Comparison of ENCODE assay signal across 8 cellular contexts in the genomic region with DNA sequence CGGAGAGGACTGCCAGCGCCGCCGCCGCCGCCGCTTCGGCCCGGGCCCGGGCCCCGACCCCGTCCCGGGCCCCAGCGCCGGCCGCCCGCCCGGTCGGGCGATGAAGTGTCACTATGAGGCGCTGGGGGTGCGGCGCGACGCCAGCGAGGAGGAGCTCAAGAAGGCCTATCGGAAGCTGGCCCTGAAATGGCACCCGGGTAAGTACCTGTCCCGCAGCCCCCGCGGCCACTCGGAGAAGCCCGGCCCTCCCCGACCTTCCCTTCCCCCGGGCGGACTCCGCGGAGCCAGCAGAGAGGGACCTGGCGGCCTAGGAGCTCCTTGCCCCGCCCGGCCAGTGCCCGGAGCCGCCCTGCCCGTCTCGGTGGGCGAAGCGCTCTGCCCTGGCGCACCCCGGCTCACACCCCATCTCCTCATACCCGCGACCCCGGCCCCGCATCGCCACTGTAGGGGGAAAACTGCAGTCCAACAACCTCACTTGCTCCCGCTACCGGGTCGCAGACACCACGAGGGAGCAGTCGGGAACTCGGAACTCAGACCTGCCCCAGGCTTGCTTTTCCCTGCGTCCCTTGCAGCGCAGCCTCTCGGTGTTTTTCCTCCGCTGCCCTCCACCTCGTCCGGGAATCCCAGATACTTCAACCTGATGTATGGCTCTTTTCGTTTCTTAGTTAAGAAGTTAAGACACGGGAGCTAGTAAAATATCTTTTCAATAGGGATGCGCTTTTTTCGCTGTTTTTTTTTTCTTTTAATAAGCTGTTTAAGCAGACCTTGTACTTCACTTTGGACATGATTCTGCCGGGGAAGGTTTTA. TPM values are rescaled to one million over a fixed set of nuclear protein-coding genes. Genes with fewer than 3 reads are reported as not detected.
DNase-seq lines count a peak whose midpoint lies in the region; ATAC-seq, FAIRE-seq and TF ChIP-seq lines count a peak whose summit lies in the region.

No MANE protein-coding gene starts in this region.

- intact Hi-C loops in mucosa of descending colon (cut with DNase I, micrococcal nuclease), result no loop called here

- H3K79me2 ChIP-seq in OCI-LY3 (ENCODE audit: low read length), result peaks cover 42% of the 10 kb centered on the region

- H3K36me3 ChIP-seq in OCI-LY3 (replicated peaks; ENCODE audit: low read depth, low read length) (peaks cover 21% of the 10 kb centered on the region), mucosa of descending colon (ENCODE audit: low read depth) (no peaks in the 10 kb centered on the region)

- peak overlapping the region; percentile 72 for H3K4me2 ChIP-seq in OCI-LY3 (ENCODE audit: low read length)

- H3K9ac ChIP-seq in OCI-LY3 (ENCODE audit: low read length), result peak overlapping the region; percentile 90

- no peaks in the 10 kb centered on the region for H3K27me3 ChIP-seq in OCI-LY3 (ENCODE audit: low read depth, low read length)

- peak; percentile 84 for DNase-seq in D341Med (ENCODE audit: low spot score)
- DNase-seq in HTR-8/SVneo (ENCODE audit: insufficient read length, low spot score), result peak; percentile 85
- DNase-seq in activated T-cell treated with anti-CD3 and anti-CD28 coated beads for 24 hours (ENCODE audit: low read depth), result peak; percentile 68
- DNase-seq in epithelial cell of esophagus (ENCODE audit: low read depth), result peak; percentile 91
- peak; percentile 90 to 94 (median 92) for DNase-seq in mucosa of descending colon
- DNase-seq in stimulated activated CD8-positive, alpha-beta memory T cell treated with anti-CD3 and anti-CD28 coated beads, Interleukin-4, amount 100 ng/mL, for 24 hours (ENCODE audit: low read depth), result peak; percentile 71

- ATAC-seq in GM21390 (IDR thresholded peaks at IDR 0.05; ENCODE audit: unreplicated experiment) (peak; percentile 73), mucosa of descending colon (peak; percentile 80)

- no peaks in the 10 kb centered on the region for H4K20me1 ChIP-seq in OCI-LY3 (ENCODE audit: insufficient read depth, low read length)

- H3K4me3 ChIP-seq in OCI-LY3 (ENCODE audit: low read length), result peak overlapping the region; percentile 99
- peak overlapping the region; percentile 77 for H3K4me3 ChIP-seq in epithelial cell of esophagus (ENCODE audit: low read length)
- peak overlapping the region; percentile 58 for H3K4me3 ChIP-seq in mucosa of descending colon

- H2AFZ ChIP-seq in OCI-LY3 (ENCODE audit: low read depth, low read length), result peak overlapping the region; percentile 56; the same call in 1 of the 2 replicates

- FAIRE-seq in HTR-8/SVneo (lab: Jason Lieb, UNC), result peak; percentile 67

- no peaks in the 10 kb centered on the region for H3K9me3 ChIP-seq in OCI-LY3 (ENCODE audit: insufficient read depth, low read length)
- no peaks in the 10 kb centered on the region for H3K9me3 ChIP-seq in mucosa of descending colon

- H3K27ac ChIP-seq in OCI-LY3 (ENCODE audit: low read length), result peak overlapping the region; percentile 65

- TF ChIP-seq CTCF in OCI-LY3 (IDR thresholded peaks at IDR 0.05; ENCODE audit: low read depth, low read length) (no peak), epithelial cell of esophagus (IDR thresholded peaks at IDR 0.05; ENCODE audit: insufficient read depth, low read depth, low read length, missing control alignments) (no peak), mucosa of descending colon (IDR thresholded peaks at IDR 0.05) (no peak)

- peaks cover 11% of the 10 kb centered on the region for H3K4me1 ChIP-seq in OCI-LY3 (ENCODE audit: low read length)
- peaks cover 14% of the 10 kb centered on the region for H3K4me1 ChIP-seq in mucosa of descending colon (ENCODE audit: low read depth)

RNA-seq across cellular contexts. Expression of gene DNAJC21, which starts 0.6 kb away (rescaled TPM):
- total RNA-seq in mucosa of descending colon, result 10 to 100 TPM; 37.1 to 53.6 (median 40.1) TPM

RNA-seq across cellular contexts. Expression of gene BRIX1, which starts 14.4 kb away (rescaled TPM):
- total RNA-seq in mucosa of descending colon, result 10 to 100 TPM; 10.7 to 19.2 (median 18.2) TPM

RNA-seq across cellular contexts. Expression of gene RAD1, which starts 14.6 kb away (rescaled TPM):
- 10 to 100 TPM; 12.0 to 14.7 (median 13.8) TPM for total RNA-seq in mucosa of descending colon

Comparison
In these comparisons a context has a peak if more than half of its experiments do, and no peak if none do; other contexts are left out.
1. Peak in every context shown above with its lines: DNase-seq, ATAC-seq, H3K4me3 ChIP-seq and H3K27ac ChIP-seq.